In the genomic region with DNA sequence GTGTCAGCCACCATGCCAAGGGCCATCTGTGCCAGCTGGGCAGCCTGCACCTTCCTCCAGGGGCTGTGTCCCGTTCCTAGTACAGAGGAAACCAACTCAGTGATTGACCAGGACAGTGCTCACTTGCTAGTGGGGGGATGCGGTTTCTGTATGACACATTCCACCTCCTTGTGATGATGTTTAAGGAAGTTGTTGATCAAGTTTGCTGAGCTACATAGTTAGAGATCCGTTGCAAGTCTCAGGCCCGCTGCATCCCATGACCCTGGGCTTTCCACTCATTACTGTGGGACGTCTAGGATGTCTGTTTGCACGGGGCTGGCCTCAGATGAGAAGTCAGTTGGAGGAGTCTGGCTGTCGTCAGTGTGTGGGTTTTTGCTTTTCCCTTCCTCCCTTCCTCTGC, we compare ENCODE assay signal across 1 cellular context.
TF ChIP-seq lines count a peak whose summit lies in the region.

No MANE protein-coding gene starts in this region.

TF ChIP-seq in HepG2, 621 proteins besides CTCF, POLR2A, EP300 and RAD21:
- TF ChIP-seq ZNF644 (CRISPR knock-in tag; IDR thresholded peaks at IDR 0.05; ENCODE audit: low read depth) = no peak
- no peak for TF ChIP-seq ZNF883 (CRISPR knock-in tag; IDR thresholded peaks at IDR 0.05; ENCODE audit: not compliant biosample characterization)
- TF ChIP-seq ZNF572 (CRISPR knock-in tag; IDR thresholded peaks at IDR 0.05) = no peak
- TF ChIP-seq, protein P1, sequence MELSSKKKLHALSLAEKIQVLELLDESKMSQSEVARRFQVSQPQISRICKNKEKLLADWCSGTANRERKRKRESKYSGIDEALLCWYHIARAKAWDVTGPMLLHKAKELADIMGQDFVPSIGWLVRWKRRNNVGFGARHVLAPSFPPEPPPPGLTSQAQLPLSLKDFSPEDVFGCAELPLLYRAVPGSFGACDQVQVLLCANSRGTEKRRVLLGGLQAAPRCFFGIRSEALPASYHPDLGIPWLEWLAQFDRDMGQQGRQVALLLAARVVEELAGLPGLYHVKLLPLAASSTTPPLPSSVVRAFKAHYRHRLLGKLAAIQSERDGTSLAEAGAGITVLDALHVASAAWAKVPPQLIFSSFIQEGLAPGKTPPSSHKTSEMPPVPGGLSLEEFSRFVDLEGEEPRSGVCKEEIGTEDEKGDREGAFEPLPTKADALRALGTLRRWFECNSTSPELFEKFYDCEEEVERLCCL (CRISPR knock-in tag; IDR thresholded peaks at IDR 0.05; ENCODE audit: borderline replicate concordance) = no peak
- TF ChIP-seq, protein P2, sequence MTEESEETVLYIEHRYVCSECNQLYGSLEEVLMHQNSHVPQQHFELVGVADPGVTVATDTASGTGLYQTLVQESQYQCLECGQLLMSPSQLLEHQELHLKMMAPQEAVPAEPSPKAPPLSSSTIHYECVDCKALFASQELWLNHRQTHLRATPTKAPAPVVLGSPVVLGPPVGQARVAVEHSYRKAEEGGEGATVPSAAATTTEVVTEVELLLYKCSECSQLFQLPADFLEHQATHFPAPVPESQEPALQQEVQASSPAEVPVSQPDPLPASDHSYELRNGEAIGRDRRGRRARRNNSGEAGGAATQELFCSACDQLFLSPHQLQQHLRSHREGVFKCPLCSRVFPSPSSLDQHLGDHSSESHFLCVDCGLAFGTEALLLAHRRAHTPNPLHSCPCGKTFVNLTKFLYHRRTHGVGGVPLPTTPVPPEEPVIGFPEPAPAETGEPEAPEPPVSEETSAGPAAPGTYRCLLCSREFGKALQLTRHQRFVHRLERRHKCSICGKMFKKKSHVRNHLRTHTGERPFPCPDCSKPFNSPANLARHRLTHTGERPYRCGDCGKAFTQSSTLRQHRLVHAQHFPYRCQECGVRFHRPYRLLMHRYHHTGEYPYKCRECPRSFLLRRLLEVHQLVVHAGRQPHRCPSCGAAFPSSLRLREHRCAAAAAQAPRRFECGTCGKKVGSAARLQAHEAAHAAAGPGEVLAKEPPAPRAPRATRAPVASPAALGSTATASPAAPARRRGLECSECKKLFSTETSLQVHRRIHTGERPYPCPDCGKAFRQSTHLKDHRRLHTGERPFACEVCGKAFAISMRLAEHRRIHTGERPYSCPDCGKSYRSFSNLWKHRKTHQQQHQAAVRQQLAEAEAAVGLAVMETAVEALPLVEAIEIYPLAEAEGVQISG (CRISPR knock-in tag; IDR thresholded peaks at IDR 0.05) = no peak
- TF ChIP-seq RORA (CRISPR knock-in tag; IDR thresholded peaks at IDR 0.05) = no peak
- no peak for TF ChIP-seq RCOR2 (CRISPR knock-in tag; IDR thresholded peaks at IDR 0.05)
- TF ChIP-seq ZNF44 (CRISPR knock-in tag; IDR thresholded peaks at IDR 0.05) = no peak
- TF ChIP-seq, protein P3, sequence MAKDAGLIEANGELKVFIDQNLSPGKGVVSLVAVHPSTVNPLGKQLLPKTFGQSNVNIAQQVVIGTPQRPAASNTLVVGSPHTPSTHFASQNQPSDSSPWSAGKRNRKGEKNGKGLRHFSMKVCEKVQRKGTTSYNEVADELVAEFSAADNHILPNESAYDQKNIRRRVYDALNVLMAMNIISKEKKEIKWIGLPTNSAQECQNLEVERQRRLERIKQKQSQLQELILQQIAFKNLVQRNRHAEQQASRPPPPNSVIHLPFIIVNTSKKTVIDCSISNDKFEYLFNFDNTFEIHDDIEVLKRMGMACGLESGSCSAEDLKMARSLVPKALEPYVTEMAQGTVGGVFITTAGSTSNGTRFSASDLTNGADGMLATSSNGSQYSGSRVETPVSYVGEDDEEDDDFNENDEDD (CRISPR knock-in tag; IDR thresholded peaks at IDR 0.05; ENCODE audit: borderline replicate concordance) = no peak
- TF ChIP-seq EHMT2 (IDR thresholded peaks at IDR 0.05; ENCODE audit: borderline replicate concordance, low read depth, low read length) = no peak
- TF ChIP-seq CC2D1A (CRISPR knock-in tag; IDR thresholded peaks at IDR 0.05) = no peak
- TF ChIP-seq, protein P4, sequence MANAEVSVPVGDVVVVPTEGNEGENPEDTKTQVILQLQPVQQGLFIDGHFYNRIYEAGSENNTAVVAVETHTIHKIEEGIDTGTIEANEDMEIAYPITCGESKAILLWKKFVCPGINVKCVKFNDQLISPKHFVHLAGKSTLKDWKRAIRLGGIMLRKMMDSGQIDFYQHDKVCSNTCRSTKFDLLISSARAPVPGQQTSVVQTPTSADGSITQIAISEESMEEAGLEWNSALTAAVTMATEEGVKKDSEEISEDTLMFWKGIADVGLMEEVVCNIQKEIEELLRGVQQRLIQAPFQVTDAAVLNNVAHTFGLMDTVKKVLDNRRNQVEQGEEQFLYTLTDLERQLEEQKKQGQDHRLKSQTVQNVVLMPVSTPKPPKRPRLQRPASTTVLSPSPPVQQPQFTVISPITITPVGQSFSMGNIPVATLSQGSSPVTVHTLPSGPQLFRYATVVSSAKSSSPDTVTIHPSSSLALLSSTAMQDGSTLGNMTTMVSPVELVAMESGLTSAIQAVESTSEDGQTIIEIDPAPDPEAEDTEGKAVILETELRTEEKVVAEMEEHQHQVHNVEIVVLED (CRISPR knock-in tag; IDR thresholded peaks at IDR 0.05; ENCODE audit: borderline replicate concordance) = no peak
- TF ChIP-seq SRSF9 (IDR thresholded peaks at IDR 0.05; ENCODE audit: borderline replicate concordance, insufficient read depth, low read depth, low read length, poor library complexity, severe bottlenecking) = no peak
- TF ChIP-seq, protein P5, sequence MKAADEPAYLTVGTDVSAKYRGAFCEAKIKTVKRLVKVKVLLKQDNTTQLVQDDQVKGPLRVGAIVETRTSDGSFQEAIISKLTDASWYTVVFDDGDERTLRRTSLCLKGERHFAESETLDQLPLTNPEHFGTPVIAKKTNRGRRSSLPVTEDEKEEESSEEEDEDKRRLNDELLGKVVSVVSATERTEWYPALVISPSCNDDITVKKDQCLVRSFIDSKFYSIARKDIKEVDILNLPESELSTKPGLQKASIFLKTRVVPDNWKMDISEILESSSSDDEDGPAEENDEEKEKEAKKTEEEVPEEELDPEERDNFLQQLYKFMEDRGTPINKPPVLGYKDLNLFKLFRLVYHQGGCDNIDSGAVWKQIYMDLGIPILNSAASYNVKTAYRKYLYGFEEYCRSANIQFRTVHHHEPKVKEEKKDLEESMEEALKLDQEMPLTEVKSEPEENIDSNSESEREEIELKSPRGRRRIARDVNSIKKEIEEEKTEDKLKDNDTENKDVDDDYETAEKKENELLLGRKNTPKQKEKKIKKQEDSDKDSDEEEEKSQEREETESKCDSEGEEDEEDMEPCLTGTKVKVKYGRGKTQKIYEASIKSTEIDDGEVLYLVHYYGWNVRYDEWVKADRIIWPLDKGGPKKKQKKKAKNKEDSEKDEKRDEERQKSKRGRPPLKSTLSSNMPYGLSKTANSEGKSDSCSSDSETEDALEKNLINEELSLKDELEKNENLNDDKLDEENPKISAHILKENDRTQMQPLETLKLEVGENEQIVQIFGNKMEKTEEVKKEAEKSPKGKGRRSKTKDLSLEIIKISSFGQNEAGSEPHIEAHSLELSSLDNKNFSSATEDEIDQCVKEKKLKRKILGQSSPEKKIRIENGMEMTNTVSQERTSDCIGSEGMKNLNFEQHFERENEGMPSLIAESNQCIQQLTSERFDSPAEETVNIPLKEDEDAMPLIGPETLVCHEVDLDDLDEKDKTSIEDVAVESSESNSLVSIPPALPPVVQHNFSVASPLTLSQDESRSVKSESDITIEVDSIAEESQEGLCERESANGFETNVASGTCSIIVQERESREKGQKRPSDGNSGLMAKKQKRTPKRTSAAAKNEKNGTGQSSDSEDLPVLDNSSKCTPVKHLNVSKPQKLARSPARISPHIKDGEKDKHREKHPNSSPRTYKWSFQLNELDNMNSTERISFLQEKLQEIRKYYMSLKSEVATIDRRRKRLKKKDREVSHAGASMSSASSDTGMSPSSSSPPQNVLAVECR (CRISPR knock-in tag; IDR thresholded peaks at IDR 0.05; ENCODE audit: borderline replicate concordance) = no peak
- no peak for TF ChIP-seq AKAP8 (CRISPR knock-in tag; IDR thresholded peaks at IDR 0.05)
- TF ChIP-seq TBP (CRISPR knock-in tag; IDR thresholded peaks at IDR 0.05) = no peak
